Comparison of ENCODE assay signal across 21 cellular contexts in genomic region chr19:38182536-38183210, GRCh38. TPM values are rescaled to one million over a fixed set of nuclear protein-coding genes. Genes with fewer than 3 reads are reported as not detected.
DNase-seq lines count a peak whose midpoint lies in the region; ATAC-seq and TF ChIP-seq lines count a peak whose summit lies in the region.
"Had no signal": no experiment of that assay in that cellular context is flagged by ENCODE, and none has a peak within 500 bp of the region (broad histone marks: within the 10 kb centered on the region; RNA-seq: fewer than 3 reads in every experiment).

No MANE protein-coding gene starts in this region.

- H3K27ac ChIP-seq in GM23248 (no peak overlapping the region), dorsolateral prefrontal cortex (peak overlapping the region in 39 of 59 donors; percentile 13 to 78 (median 56))

- no peaks in the 10 kb centered on the region for H3K79me2 ChIP-seq in GM23248 (ENCODE audit: insufficient read depth)

- in situ Hi-C loops in GM23248 (cut with MboI) = no loop called here

- H3K36me3 ChIP-seq in GM23248 (ENCODE audit: low read depth) = peaks cover 5% of the 10 kb centered on the region; the same call in 1 of the 2 replicates

- no peak overlapping the region for H2AFZ ChIP-seq in GM23248

- H3K4me1 Mint-ChIP-seq in stimulated activated effector memory CD8-positive, alpha-beta T cell treated with anti-CD3 and anti-CD28 coated beads, Interleukin-12 subunit alpha, Interleukin-12 subunit beta, amount 100 ng/mL, for 72 hours = peaks cover 6% of the 10 kb centered on the region
- H3K4me1 Mint-ChIP-seq: activated CD4-positive, alpha-beta T cell treated with anti-CD3 and anti-CD28 coated beads, Interleukin-2, amount 10 ng/mL, durations not matched to agents 7 days and 5 days; T-cell had no signal

- H3K4me3 Mint-ChIP-seq in stimulated activated effector memory CD8-positive, alpha-beta T cell treated with anti-CD3 and anti-CD28 coated beads, Interleukin-12 subunit alpha, Interleukin-12 subunit beta, amount 100 ng/mL, for 72 hours = no peak overlapping the region
- H3K4me3 Mint-ChIP-seq: activated CD4-positive, alpha-beta T cell treated with anti-CD3 and anti-CD28 coated beads, Interleukin-2, amount 10 ng/mL, durations not matched to agents 7 days and 5 days; CD4-positive, CD25-positive, alpha-beta regulatory T cell; naive thymus-derived CD4-positive, alpha-beta T cell; T-cell had no signal

- peaks cover 2% of the 10 kb centered on the region for H3K9me3 Mint-ChIP-seq in stimulated activated effector memory CD8-positive, alpha-beta T cell treated with anti-CD3 and anti-CD28 coated beads, Interleukin-12 subunit alpha, Interleukin-12 subunit beta, amount 100 ng/mL, for 72 hours

- H3K9me2 ChIP-seq in GM23248 (ENCODE audit: insufficient read depth) = no peaks in the 10 kb centered on the region

- H3K4me3 ChIP-seq in GM23248 (no peak overlapping the region), dorsolateral prefrontal cortex (peak overlapping the region in 4 of 59 donors; percentile 35 to 44 (median 40))

- H4K20me1 ChIP-seq in GM23248 (ENCODE audit: insufficient read depth) = no peaks in the 10 kb centered on the region

- H3F3A ChIP-seq in GM23248 (ENCODE audit: insufficient read depth) = no peaks in the 10 kb centered on the region

- 77 to 79% methylated on average over 20 to 21 of the region's 21 CpGs for WGBS in GM23248 (ENCODE audit: low coverage in 1 of 2, low lambda C conversion rate in 2 of 2, missing lambda C conversion rate in 2 of 2), 2 experiments

- H3K27me3 ChIP-seq in GM23248 (replicated peaks; ENCODE audit: insufficient read depth) = no peaks in the 10 kb centered on the region
- H3K27me3 ChIP-seq in dorsolateral prefrontal cortex = no peaks in the 10 kb centered on the region
- H3K27me3 ChIP-seq: esophagus muscularis mucosa had no signal

- H3K4me2 ChIP-seq in GM23248 (ENCODE audit: unreplicated experiment) = no peak overlapping the region

- ATAC-seq in left colon (peak; percentile 15), GM21786 (IDR thresholded peaks at IDR 0.05; ENCODE audit: unreplicated experiment) (no peak)
- no peak for ATAC-seq in stimulated activated effector memory CD8-positive, alpha-beta T cell treated with anti-CD3 and anti-CD28 coated beads, Interleukin-12 subunit alpha, Interleukin-12 subunit beta, amount 100 ng/mL, for 72 hours
- ATAC-seq: naive thymus-derived CD4-positive, alpha-beta T cell; T-cell had no signal

- H3K27ac Mint-ChIP-seq in stimulated activated effector memory CD8-positive, alpha-beta T cell treated with anti-CD3 and anti-CD28 coated beads, Interleukin-12 subunit alpha, Interleukin-12 subunit beta, amount 100 ng/mL, for 72 hours = peak overlapping the region; percentile 45
- H3K27ac Mint-ChIP-seq: activated CD4-positive, alpha-beta T cell treated with anti-CD3 and anti-CD28 coated beads, Interleukin-2, amount 10 ng/mL, durations not matched to agents 7 days and 5 days; CD4-positive, CD25-positive, alpha-beta regulatory T cell; naive thymus-derived CD4-positive, alpha-beta T cell; T-cell had no signal

- H3K36me3 Mint-ChIP-seq in stimulated activated effector memory CD8-positive, alpha-beta T cell treated with anti-CD3 and anti-CD28 coated beads, Interleukin-12 subunit alpha, Interleukin-12 subunit beta, amount 100 ng/mL, for 72 hours = peaks cover 6% of the 10 kb centered on the region

- intact Hi-C loops in dorsolateral prefrontal cortex (cut with DNase I) (no loop called here), left colon (cut with DNase I, micrococcal nuclease) (no loop called here)

- H3K9me3 ChIP-seq in GM23248 (ENCODE audit: low read depth) = no peaks in the 10 kb centered on the region

- TF ChIP-seq CTCF in dorsolateral prefrontal cortex (IDR thresholded peaks at IDR 0.05 in 54 of 56, conservative IDR thresholded peaks at IDR 0.05 in 2 of 56; ENCODE audit: low read depth in 1 of 56, partially characterized antibody in 56 of 56) = no peak

- peaks cover 13% of the 10 kb centered on the region; the same call in 1 of the 2 replicates for H3K4me1 ChIP-seq in GM23248 (ENCODE audit: insufficient read depth)

- peak overlapping the region; percentile 65; the same call in 1 of the 2 replicates for H3K9ac ChIP-seq in GM23248

- peak; percentile 37 for DNase-seq in GM23248
- no peak for DNase-seq in dorsolateral prefrontal cortex
- no peak for DNase-seq in left colon
- DNase-seq in stimulated activated effector memory CD8-positive, alpha-beta T cell treated with anti-CD3 and anti-CD28 coated beads, Interleukin-12 subunit alpha, Interleukin-12 subunit beta, amount 100 ng/mL, for 72 hours (ENCODE audit: low spot score in 2 of 2) = no peak
- DNase-seq in GM03348 (ENCODE audit: low spot score) = no peak
- DNase-seq in activated T-cell treated with anti-CD3 and anti-CD28 coated beads for 4 hours = no peak
- no peak for DNase-seq in NCI-H1092 treated with DMSO at 0.1 percent for 48 hours (lab: John Stamatoyannopoulos, UW)
- DNase-seq: activated CD4-positive, alpha-beta T cell treated with anti-CD3 and anti-CD28 coated beads, Interleukin-2, amount 10 ng/mL, durations not matched to agents 7 days and 5 days; amniotic stem cell; CD4-positive, CD25-positive, alpha-beta regulatory T cell; central memory CD4-positive, alpha-beta T cell; DMS153; GF-D8; mammary epithelial cell; naive thymus-derived CD4-positive, alpha-beta T cell; NCI-H1417 treated with DMSO at 0.1 percent for 48 hours; NCI-H526; stimulated activated CD4-positive, alpha-beta T cell treated with anti-CD3 and anti-CD28 coated beads, Interleukin-4, amount 100 ng/mL, for 24 hours; T-cell had no signal

RNA-seq across cellular contexts. Expression of gene DPF1, which starts 41.3 kb away (rescaled TPM):
- 2.4 and 5.2 TPM in 2 replicates for total RNA-seq in GM23248 (2014; rRNA removed; shearing (Covaris generic))
- polyA plus RNA-seq in GM23248 (2016; fragmentation: Nextera tagmentation; extraction: Ambion mirVana) = 1.5 and 2.3 TPM in 2 replicates
- total RNA-seq in dorsolateral prefrontal cortex (10 to 100 TPM; 22.0 to 91.2 (median 57.5) TPM), left colon (not detected)
- total RNA-seq: CD4-positive, CD25-positive, alpha-beta regulatory T cell; T-cell had no signal
- polyA plus RNA-seq: CD4-positive, CD25-positive, alpha-beta regulatory T cell; naive thymus-derived CD4-positive, alpha-beta T cell had no signal
